8 cellular contexts compared by ENCODE assay signal in the genomic region with DNA sequence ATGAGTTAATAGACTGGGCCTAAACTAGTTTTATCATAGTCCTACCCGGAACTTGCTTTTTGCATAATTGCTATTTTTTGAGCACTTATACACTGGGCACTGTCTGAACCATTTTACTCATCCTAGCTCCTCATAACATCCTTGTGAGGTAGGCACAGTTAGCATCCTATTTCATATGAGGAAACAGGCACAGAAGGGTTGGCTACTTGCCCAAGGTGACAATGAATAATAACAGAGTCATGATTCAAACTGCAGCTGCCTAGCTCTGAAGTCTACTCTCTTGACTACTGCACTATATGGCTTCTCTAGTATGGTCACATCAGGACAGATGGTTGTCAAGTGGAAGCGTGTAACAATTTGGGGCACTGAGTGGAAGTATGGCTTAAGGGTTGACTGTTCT. TPM values are rescaled to one million over a fixed set of nuclear protein-coding genes. Genes with fewer than 3 reads are reported as not detected.
DNase-seq lines count a peak whose midpoint lies in the region; ATAC-seq and TF ChIP-seq lines count a peak whose summit lies in the region.

No MANE protein-coding gene starts in this region.

- peak; percentile 96 for ATAC-seq in SK-N-SH treated with all-trans-retinoic acid at 6 μM for 48 hours
- ATAC-seq in left colon = peak; percentile 51
- no peak for ATAC-seq in HG02642 (IDR thresholded peaks at IDR 0.05; ENCODE audit: poor library complexity, unreplicated experiment)
- no peak for ATAC-seq in HG02759 (IDR thresholded peaks at IDR 0.05; ENCODE audit: unreplicated experiment)

- intact Hi-C loops in left colon (cut with DNase I, micrococcal nuclease) = no loop called here

- peak; percentile 80 for DNase-seq in DMS79 (lab: John Stamatoyannopoulos, UW)
- DNase-seq in NCI-H1694 treated with DMSO at 0.1 percent for 48 hours (lab: John Stamatoyannopoulos, UW) = peak; percentile 90
- DNase-seq in left colon = no peak
- DNase-seq in NCI-H1048 (lab: John Stamatoyannopoulos, UW) = no peak
- no peak for DNase-seq in ureter (ENCODE audit: low spot score)

TF ChIP-seq in SK-N-SH treated with all-trans-retinoic acid at 6 μM for 48 hours, 23 proteins besides CTCF, POLR2A, EP300 and RAD21:
- TF ChIP-seq TCF4 (CRISPR knock-in tag; IDR thresholded peaks at IDR 0.05; ENCODE audit: borderline replicate concordance) = no peak
- no peak for TF ChIP-seq SNAI2 (CRISPR knock-in tag; IDR thresholded peaks at IDR 0.05)
- TF ChIP-seq, protein P1, sequence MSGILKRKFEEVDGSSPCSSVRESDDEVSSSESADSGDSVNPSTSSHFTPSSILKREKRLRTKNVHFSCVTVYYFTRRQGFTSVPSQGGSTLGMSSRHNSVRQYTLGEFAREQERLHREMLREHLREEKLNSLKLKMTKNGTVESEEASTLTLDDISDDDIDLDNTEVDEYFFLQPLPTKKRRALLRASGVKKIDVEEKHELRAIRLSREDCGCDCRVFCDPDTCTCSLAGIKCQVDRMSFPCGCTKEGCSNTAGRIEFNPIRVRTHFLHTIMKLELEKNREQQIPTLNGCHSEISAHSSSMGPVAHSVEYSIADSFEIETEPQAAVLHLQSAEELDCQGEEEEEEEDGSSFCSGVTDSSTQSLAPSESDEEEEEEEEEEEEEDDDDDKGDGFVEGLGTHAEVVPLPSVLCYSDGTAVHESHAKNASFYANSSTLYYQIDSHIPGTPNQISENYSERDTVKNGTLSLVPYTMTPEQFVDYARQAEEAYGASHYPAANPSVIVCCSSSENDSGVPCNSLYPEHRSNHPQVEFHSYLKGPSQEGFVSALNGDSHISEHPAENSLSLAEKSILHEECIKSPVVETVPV (CRISPR knock-in tag; IDR thresholded peaks at IDR 0.05) = no peak

RNA-seq across cellular contexts. Expression of gene RC3H1, which starts 18.2 kb away (rescaled TPM):
- 10 to 100 TPM; 34.9 to 37.8 TPM for total RNA-seq in left colon
- 49.1 TPM for total RNA-seq in ureter

Comparison
In these comparisons a context has a peak if more than half of its experiments do, and no peak if none do; other contexts are left out.
1. DNase-seq: peak in DMS79 (single experiment) and NCI-H1694 treated with DMSO at 0.1 percent for 48 hours (single experiment); none in left colon (0 of 2), NCI-H1048 (single experiment) and ureter (single experiment).
2. ATAC-seq: peak in SK-N-SH treated with all-trans-retinoic acid at 6 μM for 48 hours (single experiment) and left colon (single experiment); none in HG02642 (single experiment) and HG02759 (single experiment).